ENCODE assay signal across 1 cellular context in genomic region chr3:65560901-65561300, GRCh38.
TF ChIP-seq lines count a peak whose summit lies in the region.

No MANE protein-coding gene starts in this region.

TF ChIP-seq in HepG2, 621 proteins besides CTCF, POLR2A, EP300 and RAD21 (continued from another document):
- TF ChIP-seq GABPA (IDR thresholded peaks at IDR 0.05; ENCODE audit: low read depth, low read length) (no peak), GABPA (CRISPR knock-in tag; IDR thresholded peaks at IDR 0.05; ENCODE audit: low read depth) (no peak), MXD4 (CRISPR knock-in tag; IDR thresholded peaks at IDR 0.05) (no peak), ZNF275 (CRISPR knock-in tag; IDR thresholded peaks at IDR 0.05; ENCODE audit: borderline replicate concordance) (no peak), IKZF1 (IDR thresholded peaks at IDR 0.05) (no peak), ZNF546 (CRISPR knock-in tag; conservative IDR thresholded peaks at IDR 0.05) (no peak), ZNF772 (CRISPR knock-in tag; IDR thresholded peaks at IDR 0.05) (no peak), JUN (CRISPR knock-in tag; IDR thresholded peaks at IDR 0.05) (no peak), CREB3 (CRISPR knock-in tag; IDR thresholded peaks at IDR 0.05) (no peak), ZNF12 (CRISPR knock-in tag; IDR thresholded peaks at IDR 0.05) (no peak), NR2C2 (CRISPR knock-in tag; IDR thresholded peaks at IDR 0.05; ENCODE audit: borderline replicate concordance) (no peak)
